8 cellular contexts compared by ENCODE assay signal in genomic region chr1:8031176-8031785, GRCh38. TPM values are rescaled to one million over a fixed set of nuclear protein-coding genes. Genes with fewer than 3 reads are reported as not detected.
DNase-seq lines count a peak whose midpoint lies in the region; TF ChIP-seq lines count a peak whose summit lies in the region.

No MANE protein-coding gene starts in this region.

- H2BK120ac ChIP-seq in H9 (ENCODE audit: low read depth, low read length, poor library complexity, severe bottlenecking): no peak overlapping the region

- H3K27me3 ChIP-seq in H9 (ENCODE audit: insufficient read depth, low read length): no peaks in the 10 kb centered on the region; the same call in 1 of the 2 replicates
- no peaks in the 10 kb centered on the region for H3K27me3 ChIP-seq in SJCRH30
- no peaks in the 10 kb centered on the region for H3K27me3 ChIP-seq in thyroid gland

- no peak overlapping the region for H3K14ac ChIP-seq in H9 (ENCODE audit: insufficient read depth, low read length)

- TF ChIP-seq CTCF in CD14-positive monocyte (IDR thresholded peaks at IDR 0.05) (peak; percentile 93), H9 (conservative IDR thresholded peaks at IDR 0.05) (peak; percentile 86), thyroid gland (IDR thresholded peaks at IDR 0.05) (peak in 5 of 6 experiments; percentile 36 to 88 (median 69))

- H3K27ac Mint-ChIP-seq in CD14-positive monocyte: no peak overlapping the region
- no peak overlapping the region for H3K27ac Mint-ChIP-seq in H9

- no peak overlapping the region for H3T11ph ChIP-seq in H9 (ENCODE audit: low read length)

- H3K23ac ChIP-seq in H9 (ENCODE audit: insufficient read length, low read depth, low read length): no peak overlapping the region

- H2BK15ac ChIP-seq in H9 (ENCODE audit: low read depth, low read length): no peak overlapping the region

- TF ChIP-seq POLR2A in thyroid gland (IDR thresholded peaks at IDR 0.05): no peak

- H3K36me3 Mint-ChIP-seq in CD14-positive monocyte: peaks cover 3 to 6% of the 10 kb centered on the region in 2 donors
- H3K36me3 Mint-ChIP-seq in H9 (ENCODE audit: insufficient read depth in 1 of 3, low read depth in 3 of 3): no peaks in the 10 kb centered on the region

- no peak overlapping the region for H3K56ac ChIP-seq in H9 (ENCODE audit: insufficient read length, low read depth, low read length)

- no peak overlapping the region for H2BK12ac ChIP-seq in H9 (ENCODE audit: insufficient read length, low read depth, low read length)

- peaks cover 5% of the 10 kb centered on the region for H3K23me2 ChIP-seq in H9 (ENCODE audit: insufficient read length, low read depth, low read length, poor library complexity, severe bottlenecking)

- no peaks in the 10 kb centered on the region for H3K79me2 ChIP-seq in H9 (ENCODE audit: insufficient read depth, low read length)

- peaks cover 8% of the 10 kb centered on the region for H3K4me1 Mint-ChIP-seq in CD14-positive monocyte
- H3K4me1 Mint-ChIP-seq in H9: peaks cover 18 to 24% of the 10 kb centered on the region in 2 experiments

- H3K9me3 ChIP-seq in H9 (ENCODE audit: control insufficient read depth, low read depth, low read length) (no peaks in the 10 kb centered on the region), SJCRH30 (replicated peaks) (no peaks in the 10 kb centered on the region), thyroid gland (no peaks in the 10 kb centered on the region)

- no peak overlapping the region for H4K5ac ChIP-seq in H9 (ENCODE audit: insufficient read length, low read depth, low read length)

- H3K18ac ChIP-seq in H9 (ENCODE audit: insufficient read length, low read depth, low read length): no peak overlapping the region

- H4K8ac ChIP-seq in H9 (replicated peaks; ENCODE audit: insufficient read length, low read depth, low read length): no peak overlapping the region

- DNase-seq in CD14-positive monocyte (ENCODE audit: low spot score) (no peak), H9 (no peak), SJCRH30 (peak; percentile 44 to 72), fibroblast of peridontal ligament (ENCODE audit: extremely low read depth) (peak; percentile 83), thyroid gland (peak in 1 of 2 donors; percentile 22), UCSD-AML1 (lab: John Stamatoyannopoulos, UW; ENCODE audit: unreplicated experiment) (no peak), foreskin melanocyte (no peak)
- DNase-seq in activated T-cell treated with anti-CD3 and anti-CD28 coated beads, Interleukin-2, amount 50 U/mL, for 1 hour: no peak

- H4K91ac ChIP-seq in H9 (ENCODE audit: insufficient read length, low read depth, low read length): no peak overlapping the region

- H3K4me3 Mint-ChIP-seq in CD14-positive monocyte: no peak overlapping the region
- H3K4me3 Mint-ChIP-seq in H9: no peak overlapping the region

- H2AFZ ChIP-seq in H9 (ENCODE audit: low read length): no peak overlapping the region

- no peak overlapping the region for H3K4me3 ChIP-seq in SJCRH30
- no peak overlapping the region for H3K4me3 ChIP-seq in thyroid gland (replicated peaks in 1 of 3)

- H3K36me3 ChIP-seq in SJCRH30: no peaks in the 10 kb centered on the region
- no peaks in the 10 kb centered on the region for H3K36me3 ChIP-seq in thyroid gland

- no peak overlapping the region for H3K4ac ChIP-seq in H9 (ENCODE audit: low read depth, low read length)

- peaks cover 3% of the 10 kb centered on the region; the same call in 1 of the 2 replicates for H3K4me1 ChIP-seq in H9 (ENCODE audit: insufficient read depth, low read length)
- H3K4me1 ChIP-seq in SJCRH30: peaks cover 29% of the 10 kb centered on the region
- peaks cover 25 to 32% of the 10 kb centered on the region in 2 donors for H3K4me1 ChIP-seq in thyroid gland

- WGBS in H9 (ENCODE audit: extremely low coverage, insufficient read length, low lambda C conversion rate): no CpG with 5 or more reads among the region's 9 CpGs
- 84 to 85% methylated on average over 9 of the region's 9 CpGs for WGBS in thyroid gland, 2 donors

- no peak overlapping the region for H3K4me2 ChIP-seq in H9 (ENCODE audit: insufficient read depth, insufficient read length, low read length)

- H2BK20ac ChIP-seq in H9 (ENCODE audit: low read depth, low read length, poor library complexity, severe bottlenecking): no peak overlapping the region

- intact Hi-C loops in CD14-positive monocyte (cut with micrococcal nuclease): loop anchor here (1.0 to 10.0 kb wide), 3 partner anchors 204 to 318 kb away; no protein-coding TSS in a partner anchor
- intact Hi-C loops in thyroid gland (cut with DNase I): loop anchor here (5.0 to 10.0 kb wide), 3 partner anchors 84 to 281 kb away; no protein-coding TSS in a partner anchor

- H3K27me3 Mint-ChIP-seq in CD14-positive monocyte (ENCODE audit: low read depth in 3 of 3) (peaks cover 25 to 38% (median 26%) of the 10 kb centered on the region in 3 donors), H9 (ENCODE audit: low read depth) (peaks cover 9% of the 10 kb centered on the region)

- H3K9me3 Mint-ChIP-seq in CD14-positive monocyte (peaks cover 0 to 6% (median 5%) of the 10 kb centered on the region in 7 donors), H9 (no peaks in the 10 kb centered on the region)

- H4K20me1 ChIP-seq in H9 (ENCODE audit: control insufficient read depth, insufficient read depth, insufficient read length): no peaks in the 10 kb centered on the region

- H2AK5ac ChIP-seq in H9 (ENCODE audit: insufficient read length, low read length): no peak overlapping the region

- no peaks in the 10 kb centered on the region for H3K79me1 ChIP-seq in H9 (ENCODE audit: insufficient read depth, low read depth, low read length, poor library complexity, severe bottlenecking)

- H3K27ac ChIP-seq in H9 (ENCODE audit: insufficient read length, low read depth, low read length): no peak overlapping the region
- peak overlapping the region; percentile 14; the same call in 1 of the 2 replicates for H3K27ac ChIP-seq in SJCRH30
- H3K27ac ChIP-seq in thyroid gland: no peak overlapping the region

- H2BK5ac ChIP-seq in H9 (ENCODE audit: insufficient read length, low read length): no peak overlapping the region

- H3K9ac ChIP-seq in H9 (ENCODE audit: extremely low read depth, insufficient read length, low read length): no peak overlapping the region

RNA-seq across cellular contexts. Expression of gene ERRFI1, which starts 5.2 kb away (rescaled TPM):
- polyA plus RNA-seq in CD14-positive monocyte: under 1 TPM; 0.08 to 0.28 TPM
- total RNA-seq in H9 (2021) (19.2 and 20.8 TPM in 2 replicates), thyroid gland (100 to 1,000 TPM in 2 of 4 donors, 10 to 100 TPM in 2; 59.9 to 133 (median 85.0) TPM)
- total RNA-seq in SJCRH30 (2014; rRNA removed; shearing (Covaris generic)): 197 and 220 TPM in 2 replicates

Comparison
In these comparisons a context has a peak if more than half of its experiments do, and no peak if none do; other contexts are left out.
1. DNase-seq: peak in SJCRH30 (2 of 2) and fibroblast of peridontal ligament (single experiment); none in CD14-positive monocyte (single experiment), H9 (single experiment), activated T-cell treated with anti-CD3 and anti-CD28 coated beads, Interleukin-2, amount 50 U/mL, for 1 hour (single experiment), UCSD-AML1 (single experiment) and foreskin melanocyte (single experiment).
2. Peak in every context shown above with its lines, with median percentiles within 50 percentile points of each other: CTCF ChIP-seq.